ENCODE assay signal across 18 cellular contexts in the genomic region with DNA sequence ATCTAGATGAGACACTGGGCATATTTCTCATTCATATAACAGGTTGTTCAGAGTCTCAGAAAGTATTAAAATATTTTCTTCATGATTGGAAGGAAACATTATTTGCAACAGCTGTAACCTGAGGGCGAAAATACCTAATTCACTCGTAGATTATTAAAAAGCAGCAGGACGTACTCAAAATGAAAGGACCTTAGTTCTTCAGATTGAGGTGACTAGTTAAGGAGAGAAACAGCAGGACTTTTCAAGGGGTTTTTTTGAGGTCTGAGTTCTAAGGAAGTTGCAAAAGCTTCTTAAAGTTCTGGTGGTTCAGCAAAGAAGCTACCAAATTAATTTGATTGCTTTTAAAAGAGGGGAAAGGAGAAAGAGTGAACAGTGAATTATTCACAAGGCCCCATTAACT.
DNase-seq lines count a peak whose midpoint lies in the region; ATAC-seq lines count a peak whose summit lies in the region.
"Had no signal": no experiment of that assay in that cellular context is flagged by ENCODE, and none has a peak within 500 bp of the region (broad histone marks: within the 10 kb centered on the region; RNA-seq: fewer than 3 reads in every experiment).

No MANE protein-coding gene starts in this region.

- no peak for DNase-seq in SK-N-MC (ENCODE audit: low read depth, low spot score)
- DNase-seq in COR-L47 (lab: John Stamatoyannopoulos, UW), result no peak
- DNase-seq in NCI-H187 (lab: John Stamatoyannopoulos, UW), result no peak
- DNase-seq in NCI-H1694 treated with DMSO at 0.1 percent for 48 hours (lab: John Stamatoyannopoulos, UW), result no peak
- DNase-seq in naive thymus-derived CD8-positive, alpha-beta T cell, result no peak
- DNase-seq: GM23248, Kasumi-1, NCI-H1105, NCI-H1694, NCI-H748 treated with DMSO at 0.1 percent for 48 hours, PC-9, SJCRH30, T-helper 2 cell had no signal

- ATAC-seq in GM19025 (IDR thresholded peaks at IDR 0.05; ENCODE audit: low read depth, unreplicated experiment), result peak; percentile 46
- ATAC-seq in HG02759 (IDR thresholded peaks at IDR 0.05; ENCODE audit: unreplicated experiment), result peak; percentile 54
- no peak for ATAC-seq in naive thymus-derived CD8-positive, alpha-beta T cell

- no peak overlapping the region for H3K4me3 Mint-ChIP-seq in naive thymus-derived CD8-positive, alpha-beta T cell
- H3K4me3 Mint-ChIP-seq: IgD-negative memory B cell had no signal

- H3K9ac ChIP-seq in SK-N-MC (ENCODE audit: insufficient read length), result no peak overlapping the region
- H3K9ac ChIP-seq: GM23248 had no signal

- H3K4me3 ChIP-seq in SK-N-MC, result peak overlapping the region; percentile 3; the same call in 1 of the 2 replicates
- H3K4me3 ChIP-seq: GM23248, PC-9, SJCRH30 had no signal

- no peaks in the 10 kb centered on the region for H3K36me3 ChIP-seq in SK-N-MC (ENCODE audit: insufficient read depth, low read length)
- H3K36me3 ChIP-seq: SJCRH30 had no signal

- no peak overlapping the region for H3K27ac ChIP-seq in SK-N-MC
- H3K27ac ChIP-seq: C4-2B, GM23248, HL-60, PC-9, SJCRH30 had no signal

- no peaks in the 10 kb centered on the region for H3K4me1 Mint-ChIP-seq in naive thymus-derived CD8-positive, alpha-beta T cell
- H3K4me1 Mint-ChIP-seq: IgD-negative memory B cell had no signal

- no peaks in the 10 kb centered on the region for H3K9me3 Mint-ChIP-seq in naive thymus-derived CD8-positive, alpha-beta T cell
- H3K9me3 Mint-ChIP-seq: IgD-negative memory B cell had no signal

- no peaks in the 10 kb centered on the region for H3K36me3 Mint-ChIP-seq in naive thymus-derived CD8-positive, alpha-beta T cell
- H3K36me3 Mint-ChIP-seq: IgD-negative memory B cell had no signal

- peaks cover 2 to 18% (median 7%) of the 10 kb centered on the region in 5 donors for H3K27me3 Mint-ChIP-seq in naive thymus-derived CD8-positive, alpha-beta T cell
- H3K27me3 Mint-ChIP-seq: IgD-negative memory B cell had no signal

- POLR2A ChIA-PET in naive thymus-derived CD8-positive, alpha-beta T cell (lab: Charles Lee), result no interaction called here

- no peaks in the 10 kb centered on the region for H3K9me3 ChIP-seq in SK-N-MC (ENCODE audit: low read depth, low read length)
- H3K9me3 ChIP-seq: SJCRH30 had no signal

- H3K27ac Mint-ChIP-seq in naive thymus-derived CD8-positive, alpha-beta T cell, result no peak overlapping the region
- H3K27ac Mint-ChIP-seq: IgD-negative memory B cell had no signal

Comparison
In these comparisons a context has a peak if more than half of its experiments do, and no peak if none do; other contexts are left out.
1. ATAC-seq: peak in GM19025 (single experiment) and HG02759 (single experiment); none in naive thymus-derived CD8-positive, alpha-beta T cell (0 of 2).